ENCODE assay signal across 27 cellular contexts in genomic region chr10:10647331-10647730, GRCh38.
"Had no signal": no experiment of that assay in that cellular context is flagged by ENCODE, and none has a peak within 500 bp of the region (broad histone marks: within the 10 kb centered on the region; RNA-seq: fewer than 3 reads in every experiment).

No MANE protein-coding gene starts in this region.

- H3K79me2 ChIP-seq: hepatocyte had no signal

- H3K36me3 ChIP-seq: left ventricle myocardium inferior, neural progenitor cell, neutrophil, ovary, right atrium auricular region, stomach, thyroid gland, transverse colon, upper lobe of left lung, vagina had no signal

- H3K27me3 ChIP-seq: hepatocyte, neural progenitor cell, neutrophil, ovary, right atrium auricular region, stomach, testis, thyroid gland, transverse colon, upper lobe of left lung, vagina had no signal

- DNase-seq: islet precursor cell; left ventricle myocardium inferior; naive thymus-derived CD8-positive, alpha-beta T cell; nephron progenitor cell; occipital lobe; ovary; stimulated activated CD4-positive, alpha-beta T cell treated with anti-CD3 and anti-CD28 coated beads, Interleukin-12 subunit alpha, Interleukin-12 subunit beta, amount 100 ng/mL, for 4 hours; stimulated activated CD4-positive, alpha-beta T cell treated with anti-CD3 and anti-CD28 coated beads, Interleukin-15, amount 100 ng/mL, for 24 hours; stimulated activated CD4-positive, alpha-beta T cell treated with anti-CD3 and anti-CD28 coated beads, Interleukin-2, amount 100 ng/mL, for 24 hours; stimulated activated CD4-positive, alpha-beta T cell treated with anti-CD3 and anti-CD28 coated beads, Interleukin-4, amount 100 ng/mL, for 1 hour; stimulated activated naive B cell treated with anti-CD40 and anti-IgM and Interleukin-4, amounts not matched to agents 10 μg/mL and 1 μg/mL and 100 μg/mL, for 72 hours; stimulated activated naive CD8-positive, alpha-beta T cell treated with anti-CD3 and anti-CD28 coated beads, Interleukin-15, Interleukin-2, amounts not matched to agents 100 U/mL and 50 U/mL, for 24 hours; stomach; testis; thyroid gland; transverse colon; upper lobe of left lung had no signal

- H3K4me3 ChIP-seq: hepatocyte, left ventricle myocardium inferior, lung, neural progenitor cell, ovary, right atrium auricular region, skin epidermis, stomach, testis, thyroid gland, transverse colon, upper lobe of left lung, vagina had no signal

- H3K4me1 Mint-ChIP-seq: memory B cell; naive thymus-derived CD8-positive, alpha-beta T cell; stimulated activated naive B cell treated with anti-CD40 and anti-IgM and Interleukin-4, amounts not matched to agents 10 μg/mL and 1 μg/mL and 100 μg/mL, for 72 hours had no signal

- H3K9me3 ChIP-seq: left ventricle myocardium inferior, neutrophil, ovary, right atrium auricular region, stomach, testis, thyroid gland, transverse colon, upper lobe of left lung, vagina had no signal

- H3K4me1 ChIP-seq: neural progenitor cell, thyroid gland had no signal

- H3K9ac ChIP-seq: neural progenitor cell had no signal

- ATAC-seq: naive thymus-derived CD8-positive, alpha-beta T cell; sciatic nerve; stimulated activated naive B cell treated with anti-CD40 and anti-IgM and Interleukin-4, amounts not matched to agents 10 μg/mL and 1 μg/mL and 100 μg/mL, for 72 hours; stimulated activated naive CD8-positive, alpha-beta T cell treated with anti-CD3 and anti-CD28 coated beads, Interleukin-15, Interleukin-2, amounts not matched to agents 100 U/mL and 50 U/mL, for 24 hours had no signal

- H3K4me2 ChIP-seq: hepatocyte, neural progenitor cell had no signal

- H3K27ac Mint-ChIP-seq: memory B cell; naive thymus-derived CD8-positive, alpha-beta T cell; nephron progenitor cell; progenitor cell of endocrine pancreas; stimulated activated naive B cell treated with anti-CD40 and anti-IgM and Interleukin-4, amounts not matched to agents 10 μg/mL and 1 μg/mL and 100 μg/mL, for 72 hours had no signal

- H3K4me3 Mint-ChIP-seq: memory B cell; naive thymus-derived CD8-positive, alpha-beta T cell; nephron progenitor cell; stimulated activated naive B cell treated with anti-CD40 and anti-IgM and Interleukin-4, amounts not matched to agents 10 μg/mL and 1 μg/mL and 100 μg/mL, for 72 hours had no signal

- H3K36me3 Mint-ChIP-seq: memory B cell; naive thymus-derived CD8-positive, alpha-beta T cell; neural progenitor cell; stimulated activated naive B cell treated with anti-CD40 and anti-IgM and Interleukin-4, amounts not matched to agents 10 μg/mL and 1 μg/mL and 100 μg/mL, for 72 hours had no signal

- H3K27ac ChIP-seq: hepatocyte, left ventricle myocardium inferior, neural progenitor cell, neutrophil, ovary, right atrium auricular region, skin epidermis, stomach, testis, thyroid gland, transverse colon, upper lobe of left lung, vagina had no signal
